1 cellular context compared by ENCODE assay signal in genomic region chr5:56669534-56670483, GRCh38.
TF ChIP-seq lines count a peak whose summit lies in the region.

No MANE protein-coding gene starts in this region.

TF ChIP-seq in H1, 55 proteins besides CTCF, POLR2A, EP300 and RAD21 (continued from another document):
- TF ChIP-seq PHF8 (conservative IDR thresholded peaks at IDR 0.05; ENCODE audit: low read depth, low read length) = no peak
- no peak for TF ChIP-seq SIX5 (IDR thresholded peaks at IDR 0.05; ENCODE audit: low read depth, low read length)
- no peak for TF ChIP-seq SP4 (IDR thresholded peaks at IDR 0.05; ENCODE audit: low read length)
- no peak for TF ChIP-seq SIN3A (conservative IDR thresholded peaks at IDR 0.05 in 1 of 2, IDR thresholded peaks at IDR 0.05 in 1 of 2; ENCODE audit: low read depth in 1 of 2, low read length in 2 of 2)
- TF ChIP-seq CHD2 (IDR thresholded peaks at IDR 0.05; ENCODE audit: low read length) = no peak
- no peak for TF ChIP-seq BCL11A (IDR thresholded peaks at IDR 0.05; ENCODE audit: low read depth in 2 of 2, low read length in 2 of 2)
- TF ChIP-seq NANOG (IDR thresholded peaks at IDR 0.05; ENCODE audit: insufficient read depth, low read depth, low read length, poor library complexity, severe bottlenecking) = peak; percentile 60
- TF ChIP-seq SP1 (IDR thresholded peaks at IDR 0.05; ENCODE audit: low read depth, low read length) = peak; percentile 49; the same call in 1 of the 2 replicates
- peak; percentile 39 for TF ChIP-seq CHD7 (IDR thresholded peaks at IDR 0.05; ENCODE audit: insufficient replicate concordance, low read length)
- TF ChIP-seq E2F6 (IDR thresholded peaks at IDR 0.05) = peak; percentile 40; the same call in 1 of the 2 replicates
- no peak for TF ChIP-seq CREB1 (IDR thresholded peaks at IDR 0.05)
- TF ChIP-seq HDAC6 (IDR thresholded peaks at IDR 0.05; ENCODE audit: low read depth, low read length) = no peak
- TF ChIP-seq KDM4A (IDR thresholded peaks at IDR 0.05; ENCODE audit: low read depth, low read length, severe bottlenecking) = no peak
- no peak for TF ChIP-seq KDM1A (IDR thresholded peaks at IDR 0.05; ENCODE audit: borderline replicate concordance, low read length)
- 0 out of 2 replicates have a peak, but pooled peaks have one; percentile 4 for TF ChIP-seq YY1 (IDR thresholded peaks at IDR 0.05; ENCODE audit: low read depth, low read length)
- TF ChIP-seq CTBP2 (IDR thresholded peaks at IDR 0.05; ENCODE audit: borderline replicate concordance, insufficient read depth, insufficient read length, low read length) = no peak
- TF ChIP-seq SRF (IDR thresholded peaks at IDR 0.05; ENCODE audit: low read depth, low read length) = no peak
- no peak for TF ChIP-seq RBBP5 (IDR thresholded peaks at IDR 0.05; ENCODE audit: borderline replicate concordance, low read depth, low read length)
- TF ChIP-seq TAF1 (IDR thresholded peaks at IDR 0.05; ENCODE audit: low read depth, low read length) = 0 out of 2 replicates have a peak, but pooled peaks have one; percentile 23
- no peak for TF ChIP-seq EGR1 (IDR thresholded peaks at IDR 0.05; ENCODE audit: borderline replicate concordance, low read depth, low read length)
- no peak for TF ChIP-seq SP2 (IDR thresholded peaks at IDR 0.05; ENCODE audit: low read length)
- TF ChIP-seq CEBPB (IDR thresholded peaks at IDR 0.05; ENCODE audit: low read depth, low read length) = no peak
- no peak for TF ChIP-seq GTF2F1 (IDR thresholded peaks at IDR 0.05; ENCODE audit: borderline replicate concordance, low read depth, low read length)
- TF ChIP-seq NRF1 (IDR thresholded peaks at IDR 0.05; ENCODE audit: low read depth, low read length) = no peak
- no peak for TF ChIP-seq ATF3 (IDR thresholded peaks at IDR 0.05; ENCODE audit: insufficient read depth, low read depth, low read length)
- no peak for TF ChIP-seq BACH1 (IDR thresholded peaks at IDR 0.05; ENCODE audit: low read length)
- no peak for TF ChIP-seq EZH2 (IDR thresholded peaks at IDR 0.05; ENCODE audit: low read depth, low read length, severe bottlenecking)
- no peak for TF ChIP-seq JUND (IDR thresholded peaks at IDR 0.05; ENCODE audit: low read length)
- no peak for TF ChIP-seq CHD1 (IDR thresholded peaks at IDR 0.05; ENCODE audit: low read depth, low read length)
- TF ChIP-seq SUZ12 (IDR thresholded peaks at IDR 0.05; ENCODE audit: low read length) = no peak
- TF ChIP-seq TBP (IDR thresholded peaks at IDR 0.05; ENCODE audit: low read depth, low read length) = no peak
